Comparison of ENCODE assay signal across 18 cellular contexts in the genomic region with DNA sequence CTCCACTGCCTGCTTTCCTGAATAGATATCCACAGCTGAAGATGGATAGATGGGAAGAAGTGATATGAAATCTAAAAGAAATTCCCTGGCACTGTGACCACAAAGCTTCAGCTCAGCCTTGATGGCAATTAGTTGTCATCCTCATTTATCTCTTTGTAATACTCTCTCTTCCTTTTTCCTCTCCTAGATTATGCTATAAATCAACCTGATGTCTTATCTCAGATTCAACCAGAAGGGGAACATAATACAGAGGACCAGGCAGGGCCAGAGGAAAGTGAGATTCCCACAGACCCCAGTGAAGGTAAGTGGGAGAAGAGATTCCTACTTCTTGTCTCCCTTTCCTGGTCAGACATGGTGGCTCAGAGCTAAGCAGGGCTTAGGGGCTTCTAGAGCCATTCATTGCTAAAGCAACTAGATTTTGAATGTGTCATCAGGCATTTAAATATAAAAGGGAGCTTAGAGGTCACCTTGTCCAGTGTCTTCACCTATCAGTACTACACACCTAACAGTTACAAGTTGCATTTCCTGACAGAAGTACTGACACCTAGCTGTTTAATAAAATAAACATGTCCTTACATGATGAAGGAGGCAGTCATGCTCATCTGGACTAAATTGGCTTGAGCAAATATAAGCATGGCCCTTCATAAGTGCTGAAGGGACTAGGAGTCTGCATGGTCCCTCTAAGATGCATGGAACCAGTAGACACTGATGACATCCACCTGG.
"Had no signal": no experiment of that assay in that cellular context is flagged by ENCODE, and none has a peak within 500 bp of the region (broad histone marks: within the 10 kb centered on the region; RNA-seq: fewer than 3 reads in every experiment).

No MANE protein-coding gene starts in this region.

- H3K36me3 ChIP-seq: uterus had no signal

- H3K4me3 Mint-ChIP-seq: activated T-cell treated with anti-CD3 and anti-CD28 coated beads, Interleukin-2, amount 50 U/mL, for 4 hours; naive thymus-derived CD4-positive, alpha-beta T cell; neural crest cell had no signal

- H3K4me3 ChIP-seq: breast epithelium, coronary artery, lower lobe of right lung, right lobe of liver, skin epidermis, transverse colon, uterus had no signal

- ATAC-seq: activated T-cell treated with anti-CD3 and anti-CD28 coated beads, Interleukin-2, amount 50 U/mL, for 4 hours; left lobe of liver; lower lobe of right lung; naive thymus-derived CD4-positive, alpha-beta T cell; right lobe of liver had no signal

- H3K27ac ChIP-seq: breast epithelium, coronary artery, lower lobe of right lung, right lobe of liver, transverse colon, uterus had no signal

- H3K27me3 Mint-ChIP-seq: naive thymus-derived CD4-positive, alpha-beta T cell had no signal

- H3K4me1 Mint-ChIP-seq: neural crest cell had no signal

- H3K9me3 ChIP-seq: breast epithelium, lower lobe of right lung, right lobe of liver, transverse colon, uterus had no signal

- H3K27me3 ChIP-seq: breast epithelium, right lobe of liver, transverse colon, uterus had no signal

- H3K4me1 ChIP-seq: breast epithelium, right lobe of liver, transverse colon, uterus had no signal

- DNase-seq: activated CD4-positive, alpha-beta T cell treated with anti-CD3 and anti-CD28 coated beads for 4 hours; activated effector memory CD4-positive, alpha-beta T cell treated with anti-CD3 and anti-CD28 coated beads, Interleukin-2, amount 50 U/mL, for 16 hours; activated naive CD4-positive, alpha-beta T cell treated with anti-CD3 and anti-CD28 coated beads, Interleukin-2, amount 50 U/mL, for 16 hours; activated T-cell treated with anti-CD3 and anti-CD28 coated beads, Interleukin-2, amount 50 U/mL, for 4 hours; cerebellar nuclear complex; lower lobe of right lung; naive thymus-derived CD4-positive, alpha-beta T cell; occipital lobe; right lobe of liver; stimulated activated CD4-positive, alpha-beta T cell treated with anti-CD3 and anti-CD28 coated beads, Interleukin-1b, Interleukin-23, amount 100 ng/mL, for 48 hours; T-helper 1 cell; transverse colon; uterus had no signal

- H3K9me3 Mint-ChIP-seq: activated T-cell treated with anti-CD3 and anti-CD28 coated beads, Interleukin-2, amount 50 U/mL, for 4 hours; naive thymus-derived CD4-positive, alpha-beta T cell; neural crest cell had no signal
